1 cellular context compared by ENCODE assay signal in genomic region chr19:49640113-49640898, GRCh38.
TF ChIP-seq lines count a peak whose summit lies in the region.

TSS of gene RRAS (minus strand) at chr19:49640143. CDS start at chr19:49640098, 45 bp downstream.

TF ChIP-seq in HEK293, 187 proteins besides CTCF, POLR2A, EP300 and RAD21 (continued from another document and continues in another):
- TF ChIP-seq PRDM4 (tag by site-specific recombination; IDR thresholded peaks at IDR 0.05), result peak; percentile 77
- no peak for TF ChIP-seq GFI1B (tag by site-specific recombination; IDR thresholded peaks at IDR 0.05)
- TF ChIP-seq ZNF26 (tag by site-specific recombination; IDR thresholded peaks at IDR 0.05), result no peak
- TF ChIP-seq ZNF23 (tag by site-specific recombination; IDR thresholded peaks at IDR 0.05; ENCODE audit: borderline replicate concordance), result no peak
- TF ChIP-seq ZNF624 (tag by site-specific recombination; IDR thresholded peaks at IDR 0.05), result no peak
- no peak for TF ChIP-seq ELK4 (IDR thresholded peaks at IDR 0.05; ENCODE audit: borderline replicate concordance, low read depth, low read length)
- TF ChIP-seq ZBTB10 (tag by site-specific recombination; IDR thresholded peaks at IDR 0.05), result peak; percentile 97
- TF ChIP-seq ZFP69B (tag by site-specific recombination; IDR thresholded peaks at IDR 0.05), result peak; percentile 98
- TF ChIP-seq SCRT1 (tag by site-specific recombination; IDR thresholded peaks at IDR 0.05; ENCODE audit: borderline replicate concordance), result 0 out of 2 replicates have a peak, but pooled peaks have one; percentile 36
- TF ChIP-seq ZNF398 (tag by site-specific recombination; IDR thresholded peaks at IDR 0.05), result peak; percentile 94
- TF ChIP-seq ZNF600 (tag by site-specific recombination; IDR thresholded peaks at IDR 0.05), result no peak
- TF ChIP-seq ZBTB49 (tag by site-specific recombination; IDR thresholded peaks at IDR 0.05; ENCODE audit: low read depth), result 0 out of 2 replicates have a peak, but pooled peaks have one; percentile 30
- no peak for TF ChIP-seq ZNF521 (tag by site-specific recombination; IDR thresholded peaks at IDR 0.05)
- peak; percentile 52; the same call in 1 of the 2 replicates for TF ChIP-seq TSHZ1 (tag by site-specific recombination; IDR thresholded peaks at IDR 0.05; ENCODE audit: borderline replicate concordance)
- no peak for TF ChIP-seq ZNF350 (tag by site-specific recombination; IDR thresholded peaks at IDR 0.05)
- peak; percentile 63; the same call in 1 of the 2 replicates for TF ChIP-seq ZNF518A (tag by site-specific recombination; conservative IDR thresholded peaks at IDR 0.05; ENCODE audit: low read depth)
- TF ChIP-seq BCL6B (tag by site-specific recombination; IDR thresholded peaks at IDR 0.05), result no peak
- peak; percentile 99 for TF ChIP-seq IKZF3 (tag by site-specific recombination; IDR thresholded peaks at IDR 0.05)
- no peak for TF ChIP-seq ZSCAN23 (tag by site-specific recombination; IDR thresholded peaks at IDR 0.05)
- TF ChIP-seq PRDM1 (tag by site-specific recombination; IDR thresholded peaks at IDR 0.05), result peak; percentile 57; the same call in 1 of the 2 replicates
- TF ChIP-seq ZNF626 (tag by site-specific recombination; IDR thresholded peaks at IDR 0.05), result no peak
- no peak for TF ChIP-seq SETDB1 (IDR thresholded peaks at IDR 0.05; ENCODE audit: insufficient read length, low read length)
- no peak for TF ChIP-seq ZNF266 (tag by site-specific recombination; IDR thresholded peaks at IDR 0.05; ENCODE audit: low read depth)
- peak; percentile 85 for TF ChIP-seq ZNF843 (tag by site-specific recombination; IDR thresholded peaks at IDR 0.05)
- TF ChIP-seq HIC1 (tag by site-specific recombination; IDR thresholded peaks at IDR 0.05), result peak; percentile 98
